Comparison of ENCODE assay signal across 1 cellular context in genomic region chr12:132853285-132854092, GRCh38.
TF ChIP-seq lines count a peak whose summit lies in the region.

No MANE protein-coding gene starts in this region.

TF ChIP-seq in HepG2, 621 proteins besides CTCF, POLR2A, EP300 and RAD21:
- TF ChIP-seq AGO2 (optimal IDR thresholded peaks at IDR 0.05; ENCODE audit: low read depth, low read length) (peak; percentile 53), CEBPB (IDR thresholded peaks at IDR 0.05; ENCODE audit: borderline replicate concordance, low read depth, low read length) (no peak)
TF ChIP-seq in HepG2: peak in this region for 1.
